ENCODE assay signal across 10 cellular contexts in the genomic region with DNA sequence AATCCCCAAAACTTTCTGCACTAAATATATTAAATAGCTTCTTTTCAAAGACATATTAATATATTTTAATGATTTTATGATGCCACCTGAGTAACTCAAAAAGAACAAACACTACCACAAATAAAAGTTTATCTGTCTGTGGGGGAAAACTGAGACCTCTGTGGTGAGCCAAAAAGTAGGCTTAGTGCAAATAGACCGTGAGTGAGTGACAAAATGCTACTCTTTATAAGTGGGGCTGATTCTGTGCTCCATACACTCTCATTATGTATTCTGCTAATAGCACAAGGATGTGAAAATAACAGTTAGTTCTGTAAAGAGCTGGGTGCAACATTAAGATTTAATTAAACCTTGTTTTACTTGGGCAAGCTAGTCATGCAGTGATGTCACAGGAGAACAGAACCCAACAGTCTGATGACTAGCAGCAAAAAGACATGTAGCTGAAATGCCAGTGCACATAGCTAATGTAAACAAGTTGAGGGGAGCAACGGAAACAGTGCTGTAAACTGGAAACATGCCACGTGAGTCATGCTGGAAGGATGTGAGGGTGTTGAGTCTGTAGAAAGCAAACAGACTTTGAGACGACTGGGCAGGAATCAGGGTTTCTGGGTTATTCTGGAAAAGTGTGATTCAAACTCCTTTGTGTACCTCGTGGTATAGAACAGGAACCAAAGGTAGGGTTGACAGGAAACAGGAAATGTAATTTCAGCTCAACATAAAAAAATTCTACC.
DNase-seq lines count a peak whose midpoint lies in the region; ATAC-seq lines count a peak whose summit lies in the region.
"Had no signal": no experiment of that assay in that cellular context is flagged by ENCODE, and none has a peak within 500 bp of the region (broad histone marks: within the 10 kb centered on the region; RNA-seq: fewer than 3 reads in every experiment).

No MANE protein-coding gene starts in this region.

- H3K27ac ChIP-seq in right cardiac atrium (ENCODE audit: low read length): no peak overlapping the region

- peaks cover 3% of the 10 kb centered on the region for H3K9me3 Mint-ChIP-seq in stimulated activated memory B cell treated with anti-CD40 and anti-IgM and Interleukin-4, amounts not matched to agents 10 μg/mL and 1 μg/mL and 100 μg/mL, for 72 hours
- H3K9me3 Mint-ChIP-seq: H9 had no signal

- H3K4me1 ChIP-seq in right cardiac atrium (ENCODE audit: control insufficient read depth, insufficient read depth, low read length): peaks cover 1% of the 10 kb centered on the region

- H3K4me1 Mint-ChIP-seq in stimulated activated memory B cell treated with anti-CD40 and anti-IgM and Interleukin-4, amounts not matched to agents 10 μg/mL and 1 μg/mL and 100 μg/mL, for 72 hours: no peaks in the 10 kb centered on the region
- H3K4me1 Mint-ChIP-seq: H9 had no signal

- H3K4me3 Mint-ChIP-seq in stimulated activated memory B cell treated with anti-CD40 and anti-IgM and Interleukin-4, amounts not matched to agents 10 μg/mL and 1 μg/mL and 100 μg/mL, for 72 hours: no peak overlapping the region
- H3K4me3 Mint-ChIP-seq: H9 had no signal

- peak; percentile 83 to 92 for ATAC-seq in right cardiac atrium
- ATAC-seq in stimulated activated memory B cell treated with anti-CD40 and anti-IgM and Interleukin-4, amounts not matched to agents 10 μg/mL and 1 μg/mL and 100 μg/mL, for 72 hours: no peak
- ATAC-seq in stimulated activated naive CD8-positive, alpha-beta T cell treated with anti-CD3 and anti-CD28 coated beads, Interleukin-15, Interleukin-2, amounts not matched to agents 100 U/mL and 50 U/mL, for 24 hours: no peak

- no peaks in the 10 kb centered on the region for H3K27me3 Mint-ChIP-seq in stimulated activated memory B cell treated with anti-CD40 and anti-IgM and Interleukin-4, amounts not matched to agents 10 μg/mL and 1 μg/mL and 100 μg/mL, for 72 hours

- H3K9me3 ChIP-seq in right cardiac atrium (ENCODE audit: control insufficient read depth, low read length): no peaks in the 10 kb centered on the region

- H3K27ac Mint-ChIP-seq in stimulated activated memory B cell treated with anti-CD40 and anti-IgM and Interleukin-4, amounts not matched to agents 10 μg/mL and 1 μg/mL and 100 μg/mL, for 72 hours: no peak overlapping the region
- H3K27ac Mint-ChIP-seq: H9 had no signal

- H3K36me3 Mint-ChIP-seq in stimulated activated memory B cell treated with anti-CD40 and anti-IgM and Interleukin-4, amounts not matched to agents 10 μg/mL and 1 μg/mL and 100 μg/mL, for 72 hours: no peaks in the 10 kb centered on the region

- no peak overlapping the region for H3K4me3 ChIP-seq in right cardiac atrium (ENCODE audit: low read length)

- WGBS in right cardiac atrium: 20% methylated on average over 5 of the region's 5 CpGs

- no peaks in the 10 kb centered on the region for H3K27me3 ChIP-seq in right cardiac atrium (ENCODE audit: control insufficient read depth, insufficient read depth)

- DNase-seq in HK-2 (ENCODE audit: unreplicated experiment) (peak; percentile 81), SW480 (ENCODE audit: low spot score) (peak; percentile 75), right cardiac atrium (peak in 1 of 3 donors; percentile 60), smooth muscle cell of the brain vasculature (ENCODE audit: low read depth, low spot score) (peak; percentile 96), NCI-H1048 (lab: John Stamatoyannopoulos, UW) (no peak), NCI-H1417 treated with DMSO at 0.1 percent for 48 hours (lab: John Stamatoyannopoulos, UW) (no peak)
- no peak for DNase-seq in stimulated activated naive CD8-positive, alpha-beta T cell treated with anti-CD3 and anti-CD28 coated beads, Interleukin-15, Interleukin-2, amounts not matched to agents 100 U/mL and 50 U/mL, for 24 hours
- DNase-seq: activated CD4-positive, alpha-beta T cell treated with anti-CD3 and anti-CD28 coated beads, Interleukin-2, amount 50 U/mL, for 48 hours; H9 had no signal

- intact Hi-C loops in right cardiac atrium (cut with DNase I): no loop called here

Comparison
In these comparisons a context has a peak if more than half of its experiments do, and no peak if none do; other contexts are left out.
1. DNase-seq: peak in HK-2 (single experiment), SW480 (single experiment) and smooth muscle cell of the brain vasculature (single experiment); none in NCI-H1048 (single experiment), NCI-H1417 treated with DMSO at 0.1 percent for 48 hours (single experiment) and stimulated activated naive CD8-positive, alpha-beta T cell treated with anti-CD3 and anti-CD28 coated beads, Interleukin-15, Interleukin-2, amounts not matched to agents 100 U/mL and 50 U/mL, for 24 hours (single experiment).
2. ATAC-seq: peak in right cardiac atrium (2 of 2); none in stimulated activated memory B cell treated with anti-CD40 and anti-IgM and Interleukin-4, amounts not matched to agents 10 μg/mL and 1 μg/mL and 100 μg/mL, for 72 hours (single experiment) and stimulated activated naive CD8-positive, alpha-beta T cell treated with anti-CD3 and anti-CD28 coated beads, Interleukin-15, Interleukin-2, amounts not matched to agents 100 U/mL and 50 U/mL, for 24 hours (single experiment).